ENCODE assay signal across 1 cellular context in genomic region chr13:96089749-96090239, GRCh38.
TF ChIP-seq lines count a peak whose summit lies in the region.

Gene HS6ST3, plus strand, starts transcription at chr13:96090107.

TF ChIP-seq in HepG2, 621 proteins besides CTCF, POLR2A, EP300 and RAD21 (continued from another document):
- TF ChIP-seq GMEB1 (CRISPR knock-in tag; IDR thresholded peaks at IDR 0.05; ENCODE audit: borderline replicate concordance) (no peak), LBX2 (CRISPR knock-in tag; IDR thresholded peaks at IDR 0.05; ENCODE audit: borderline replicate concordance) (no peak), FOSL1 (CRISPR knock-in tag; IDR thresholded peaks at IDR 0.05; ENCODE audit: borderline replicate concordance) (no peak), PRDM4 (CRISPR knock-in tag; IDR thresholded peaks at IDR 0.05; ENCODE audit: borderline replicate concordance) (no peak), ZNF629 (CRISPR knock-in tag; conservative IDR thresholded peaks at IDR 0.05) (no peak), ZFYVE20 (CRISPR knock-in tag; IDR thresholded peaks at IDR 0.05; ENCODE audit: borderline replicate concordance, low read depth) (no peak), ZNF263 (CRISPR knock-in tag; IDR thresholded peaks at IDR 0.05) (peak; percentile 80), SMARCC2 (IDR thresholded peaks at IDR 0.05) (no peak), ZBTB7A (CRISPR knock-in tag; IDR thresholded peaks at IDR 0.05) (no peak), MTF2 (CRISPR knock-in tag; IDR thresholded peaks at IDR 0.05; ENCODE audit: borderline replicate concordance) (peak; percentile 45; the same call in 1 of the 2 replicates), SRF (IDR thresholded peaks at IDR 0.05; ENCODE audit: low read depth, low read length) (no peak), RBM22 (optimal IDR thresholded peaks at IDR 0.05; ENCODE audit: low read length) (no peak), EZH2 (conservative IDR thresholded peaks at IDR 0.05; ENCODE audit: low read depth, low read length) (peak; percentile 63; the same call in 1 of the 2 replicates), ZNF646 (CRISPR knock-in tag; IDR thresholded peaks at IDR 0.05) (no peak), ZMYM3 (CRISPR knock-in tag; IDR thresholded peaks at IDR 0.05) (no peak), NCOR1 (IDR thresholded peaks at IDR 0.05; ENCODE audit: borderline replicate concordance, low read length) (no peak), SRY (CRISPR knock-in tag; IDR thresholded peaks at IDR 0.05) (no peak), ZNF549 (CRISPR knock-in tag; IDR thresholded peaks at IDR 0.05) (no peak), PAXIP1 (CRISPR knock-in tag; conservative IDR thresholded peaks at IDR 0.05) (no peak), ZNF280D (CRISPR knock-in tag; IDR thresholded peaks at IDR 0.05) (no peak), HMGA1 (CRISPR knock-in tag; conservative IDR thresholded peaks at IDR 0.05) (no peak), ZNF800 (CRISPR knock-in tag; IDR thresholded peaks at IDR 0.05) (peak; percentile 85), TBP (CRISPR knock-in tag; IDR thresholded peaks at IDR 0.05) (no peak), TGIF2 (CRISPR knock-in tag; IDR thresholded peaks at IDR 0.05) (no peak), UBTF (CRISPR knock-in tag; IDR thresholded peaks at IDR 0.05) (0 out of 2 replicates have a peak, but pooled peaks have one; percentile 40), ZNF367 (CRISPR knock-in tag; IDR thresholded peaks at IDR 0.05; ENCODE audit: borderline replicate concordance) (no peak), ZNF431 (CRISPR knock-in tag; IDR thresholded peaks at IDR 0.05; ENCODE audit: borderline replicate concordance, low read depth) (no peak), ZMAT3 (CRISPR knock-in tag; conservative IDR thresholded peaks at IDR 0.05) (no peak), ZNF317 (CRISPR knock-in tag; IDR thresholded peaks at IDR 0.05) (no peak), ZSCAN12 (CRISPR knock-in tag; IDR thresholded peaks at IDR 0.05) (no peak)
